ENCODE assay signal across 16 cellular contexts in the genomic region with DNA sequence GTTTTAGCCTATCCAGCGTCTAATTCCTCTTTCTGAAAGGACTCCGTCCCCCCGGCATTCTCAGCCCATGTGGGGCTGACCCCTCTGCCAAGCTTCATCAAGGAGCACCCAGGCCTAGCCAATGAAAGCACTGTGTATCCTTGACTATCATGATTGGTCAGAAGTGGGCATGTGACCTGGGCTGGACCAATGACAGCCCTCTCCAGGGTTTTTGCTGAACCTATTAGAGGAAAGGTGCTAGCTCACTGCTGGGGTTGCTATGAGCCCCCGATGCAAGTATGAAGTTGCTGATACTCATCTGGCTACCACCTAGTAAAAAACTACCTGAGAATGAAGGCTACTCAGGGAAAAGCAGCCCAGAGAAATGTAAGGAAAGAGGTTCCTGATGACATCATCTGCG.
DNase-seq lines count a peak whose midpoint lies in the region; ATAC-seq, FAIRE-seq and TF ChIP-seq lines count a peak whose summit lies in the region.
"Had no signal": no experiment of that assay in that cellular context is flagged by ENCODE, and none has a peak within 500 bp of the region (broad histone marks: within the 10 kb centered on the region; RNA-seq: fewer than 3 reads in every experiment).

No MANE protein-coding gene starts in this region.

- no peak for TF ChIP-seq POLR2A in HCT116 (IDR thresholded peaks at IDR 0.05; ENCODE audit: borderline replicate concordance, extremely low read depth, insufficient read depth, insufficient read length)
- no peak for TF ChIP-seq POLR2A in GM12878 (IDR thresholded peaks at IDR 0.05; ENCODE audit: low read depth, low read length)

- no peaks in the 10 kb centered on the region for H3K27me3 Mint-ChIP-seq in activated CD8-positive, alpha-beta memory T cell treated with anti-CD3 and anti-CD28 coated beads, Interleukin-2, amount 10 ng/mL, durations not matched to agents 7 days and 5 days
- no peaks in the 10 kb centered on the region for H3K27me3 Mint-ChIP-seq in chondrocyte (ENCODE audit: low read depth)

- H3K4me2 ChIP-seq in HCT116 (ENCODE audit: low read length) (no peak overlapping the region), GM12878 (ENCODE audit: control insufficient read depth, insufficient read depth) (no peak overlapping the region), parathyroid adenoma (ENCODE audit: low read length) (no peak overlapping the region)

- peaks cover 4% of the 10 kb centered on the region for H3K36me3 Mint-ChIP-seq in activated CD8-positive, alpha-beta memory T cell treated with anti-CD3 and anti-CD28 coated beads, Interleukin-2, amount 10 ng/mL, durations not matched to agents 7 days and 5 days
- peaks cover 2% of the 10 kb centered on the region for H3K36me3 Mint-ChIP-seq in chondrocyte (ENCODE audit: low read depth)
- H3K36me3 Mint-ChIP-seq: CD14-positive monocyte had no signal

- TF ChIP-seq EP300 in GM12878 (IDR thresholded peaks at IDR 0.05; ENCODE audit: borderline replicate concordance in 1 of 2, control insufficient read depth in 1 of 2, low read depth in 2 of 2, low read length in 2 of 2): no peak

- SMC1A ChIA-PET in GM12878 (lab: Charles Lee; ENCODE audit: uncharacterized antibody, unreplicated experiment): interaction anchor here (0.8 to 1.9 kb wide), 2 partner anchors 18 to 172 kb away, joined by 3 to 4 read pairs; no protein-coding TSS in a partner anchor

- H3K27ac ChIP-seq in HCT116 (ENCODE audit: low read depth, low read length): no peak overlapping the region
- H3K27ac ChIP-seq in GM12878 (ENCODE audit: control insufficient read depth, insufficient read depth): no peak overlapping the region
- no peak overlapping the region for H3K27ac ChIP-seq in parathyroid adenoma
- H3K27ac ChIP-seq in upper lobe of right lung: no peak overlapping the region

- H4K20me1 ChIP-seq in HCT116 (ENCODE audit: insufficient read depth) (no peaks in the 10 kb centered on the region), GM12878 (ENCODE audit: control insufficient read depth, insufficient read depth) (no peaks in the 10 kb centered on the region)

- H3K9me3 ChIP-seq in HCT116 (ENCODE audit: control insufficient read depth in 1 of 2, insufficient read depth in 1 of 2, low read depth in 1 of 2, low read length in 2 of 2): peaks cover 0 to 3% of the 10 kb centered on the region in 2 experiments; a peak in 1 of 4 replicates
- peaks cover 1% of the 10 kb centered on the region; the same call in 1 of the 3 replicates for H3K9me3 ChIP-seq in GM12878 (replicated peaks; ENCODE audit: control insufficient read depth, insufficient read depth, low read length)
- H3K9me3 ChIP-seq in parathyroid adenoma (ENCODE audit: control insufficient read depth, low read length): no peaks in the 10 kb centered on the region
- no peaks in the 10 kb centered on the region for H3K9me3 ChIP-seq in upper lobe of right lung

- no peaks in the 10 kb centered on the region for H3K4me1 Mint-ChIP-seq in activated CD8-positive, alpha-beta memory T cell treated with anti-CD3 and anti-CD28 coated beads, Interleukin-2, amount 10 ng/mL, durations not matched to agents 7 days and 5 days
- no peaks in the 10 kb centered on the region for H3K4me1 Mint-ChIP-seq in chondrocyte (ENCODE audit: low read depth)
- H3K4me1 Mint-ChIP-seq: CD14-positive monocyte had no signal

- H3K9ac ChIP-seq in HCT116 (ENCODE audit: low read length) (no peak overlapping the region), GM12878 (ENCODE audit: control insufficient read depth, insufficient read depth, low read length) (no peak overlapping the region), parathyroid adenoma (no peak overlapping the region)

- ATAC-seq in HCT116 (peak; percentile 53), GM12878 (peak; percentile 60), upper lobe of right lung (no peak)
- no peak for ATAC-seq in activated CD8-positive, alpha-beta memory T cell treated with anti-CD3 and anti-CD28 coated beads, Interleukin-2, amount 10 ng/mL, durations not matched to agents 7 days and 5 days

- no peak for FAIRE-seq in GM12878 (lab: Jason Lieb, UNC)

- H3K79me2 ChIP-seq in HCT116 (ENCODE audit: insufficient read depth, low read length) (no peaks in the 10 kb centered on the region), GM12878 (ENCODE audit: control insufficient read depth, insufficient read depth, low read length) (no peaks in the 10 kb centered on the region), parathyroid adenoma (no peaks in the 10 kb centered on the region)

- H3K27me3 ChIP-seq in HCT116 (ENCODE audit: insufficient read depth, low read length) (no peaks in the 10 kb centered on the region), GM12878 (replicated peaks in 1 of 2; ENCODE audit: control insufficient read depth in 2 of 2, insufficient read depth in 2 of 2, low read length in 1 of 2) (no peaks in the 10 kb centered on the region), parathyroid adenoma (ENCODE audit: control insufficient read depth, insufficient read depth, low read length) (no peaks in the 10 kb centered on the region), upper lobe of right lung (no peaks in the 10 kb centered on the region)

- no peak overlapping the region for H3K27ac Mint-ChIP-seq in activated CD8-positive, alpha-beta memory T cell treated with anti-CD3 and anti-CD28 coated beads, Interleukin-2, amount 10 ng/mL, durations not matched to agents 7 days and 5 days
- H3K27ac Mint-ChIP-seq in chondrocyte (ENCODE audit: unreplicated experiment): no peak overlapping the region

- no peaks in the 10 kb centered on the region for H3K9me2 ChIP-seq in HCT116 (ENCODE audit: insufficient read depth)

- POLR2A ChIA-PET in HCT116 (lab: Charles Lee): no interaction called here
- POLR2A ChIA-PET in GM12878 (lab: Charles Lee): no interaction called here

- no peak for TF ChIP-seq CTCF in HCT116 (IDR thresholded peaks at IDR 0.05 in 2 of 3, conservative IDR thresholded peaks at IDR 0.05 in 1 of 3; ENCODE audit: borderline replicate concordance in 1 of 3, insufficient read depth in 1 of 3, low read depth in 2 of 3, low read length in 2 of 3)
- TF ChIP-seq CTCF in GM12878 (IDR thresholded peaks at IDR 0.05 in 2 of 3, conservative IDR thresholded peaks at IDR 0.05 in 1 of 3; ENCODE audit: control insufficient read depth in 2 of 3, extremely low read depth in 1 of 3, insufficient read depth in 1 of 3, low read depth in 3 of 3, low read length in 3 of 3): no peak
- TF ChIP-seq CTCF in parathyroid adenoma (IDR thresholded peaks at IDR 0.05): no peak
- no peak for TF ChIP-seq CTCF in upper lobe of right lung (IDR thresholded peaks at IDR 0.05)
- TF ChIP-seq CTCF in chondrocyte (IDR thresholded peaks at IDR 0.05): no peak

- TF ChIP-seq RAD21 in HCT116 (IDR thresholded peaks at IDR 0.05; ENCODE audit: low read depth) (no peak), GM12878 (IDR thresholded peaks at IDR 0.05; ENCODE audit: insufficient read depth, low read depth, low read length) (no peak)

- H3K4me3 ChIP-seq in HCT116 (replicated peaks in 1 of 2; ENCODE audit: low read depth in 1 of 2, low read length in 2 of 2): no peak overlapping the region
- no peak overlapping the region for H3K4me3 ChIP-seq in GM12878
- no peak overlapping the region for H3K4me3 ChIP-seq in parathyroid adenoma (ENCODE audit: low read depth, low read length)
- no peak overlapping the region for H3K4me3 ChIP-seq in upper lobe of right lung

- H2AFZ ChIP-seq in HCT116 (ENCODE audit: low read depth, low read length, poor library complexity, severe bottlenecking) (no peak overlapping the region), GM12878 (ENCODE audit: control insufficient read depth, low read depth, low read length) (no peak overlapping the region), parathyroid adenoma (peak overlapping the region; percentile 22)

- no peak overlapping the region for H3K4me3 Mint-ChIP-seq in activated CD8-positive, alpha-beta memory T cell treated with anti-CD3 and anti-CD28 coated beads, Interleukin-2, amount 10 ng/mL, durations not matched to agents 7 days and 5 days
- no peak overlapping the region for H3K4me3 Mint-ChIP-seq in chondrocyte (ENCODE audit: unreplicated experiment)
- H3K4me3 Mint-ChIP-seq: CD14-positive monocyte had no signal

- H3K4me1 ChIP-seq in HCT116 (ENCODE audit: control insufficient read depth in 1 of 2, insufficient read depth in 2 of 2, low read length in 2 of 2) (peaks cover 2 to 5% of the 10 kb centered on the region in 2 experiments; a peak in 3 of 4 replicates), GM12878 (ENCODE audit: control insufficient read depth, insufficient read depth, low read length) (no peaks in the 10 kb centered on the region), parathyroid adenoma (no peaks in the 10 kb centered on the region), upper lobe of right lung (no peaks in the 10 kb centered on the region)

- BruUV-seq in HCT116 (replicated peaks; lab: Mats Ljungman, UMichigan): no TSS peak
- BruUV-seq in GM12878 (replicated peaks; lab: Mats Ljungman, UMichigan): no TSS peak

- RAD21 ChIA-PET in HCT116 (lab: Charles Lee; ENCODE audit: low non-redundant PET in 1 of 2, low total read pairs in 2 of 2, uncharacterized antibody in 2 of 2, unreplicated experiment in 2 of 2): no interaction called here
- RAD21 ChIA-PET in GM12878 (lab: Charles Lee; ENCODE audit: unreplicated experiment): no interaction called here

- intact Hi-C loops in HCT116 (cut with micrococcal nuclease) (no loop called here), GM12878 (cut with micrococcal nuclease; ENCODE audit: unreplicated experiment) (no loop called here), upper lobe of right lung (cut with DNase I) (no loop called here)

- 76% methylated on average over 5 of the region's 5 CpGs for WGBS in GM12878 (ENCODE audit: insufficient coverage, insufficient replicate concordance, low lambda C conversion rate, missing lambda C conversion rate)

- CTCF ChIA-PET in HCT116 (lab: Charles Lee): no interaction called here
- CTCF ChIA-PET in GM12878 (lab: Yijun Ruan, JAX): interaction anchor here (1.1 to 2.6 kb wide), 5 partner anchors 13 to 176 kb away, joined by 3 to 9 read pairs (median 7); no protein-coding TSS in a partner anchor
- CTCF ChIA-PET in activated CD8-positive, alpha-beta memory T cell treated with anti-CD3 and anti-CD28 coated beads, Interleukin-2, amount 10 ng/mL, durations not matched to agents 7 days and 5 days (lab: Charles Lee): interaction anchor here (1.0 to 1.5 kb wide), 3 partner anchors 19 to 185 kb away, joined by 3 to 4 read pairs (median 4); no protein-coding TSS in a partner anchor

- no peaks in the 10 kb centered on the region for H3K36me3 ChIP-seq in HCT116 (ENCODE audit: control insufficient read depth in 1 of 2, insufficient read depth in 2 of 2, low read length in 2 of 2)
- no peaks in the 10 kb centered on the region for H3K36me3 ChIP-seq in GM12878 (ENCODE audit: control insufficient read depth in 2 of 2, insufficient read depth in 2 of 2, low read length in 1 of 2)
- H3K36me3 ChIP-seq in parathyroid adenoma (ENCODE audit: control insufficient read depth, insufficient read depth, low read length): no peaks in the 10 kb centered on the region
- H3K36me3 ChIP-seq in upper lobe of right lung: no peaks in the 10 kb centered on the region

- H3K9me3 Mint-ChIP-seq in activated CD8-positive, alpha-beta memory T cell treated with anti-CD3 and anti-CD28 coated beads, Interleukin-2, amount 10 ng/mL, durations not matched to agents 7 days and 5 days (ENCODE audit: low read depth): peaks cover 8% of the 10 kb centered on the region
- peaks cover 4% of the 10 kb centered on the region for H3K9me3 Mint-ChIP-seq in chondrocyte (ENCODE audit: low read depth)

- no peak for DNase-seq in HCT116 (ENCODE audit: low read depth, low spot score)
- DNase-seq in NAMALWA (ENCODE audit: low spot score): peak; percentile 83
- DNase-seq in GM12878 (ENCODE audit: low read depth, low spot score): no peak
- DNase-seq in upper lobe of right lung: no peak
- no peak for DNase-seq in activated CD8-positive, alpha-beta memory T cell treated with anti-CD3 and anti-CD28 coated beads, Interleukin-2, amount 10 ng/mL, durations not matched to agents 7 days and 5 days
- no peak for DNase-seq in chondrocyte (ENCODE audit: low spot score)
- DNase-seq: ACHN; AML-193; DMS153; NCI-H1930; NCI-H446; NCI-H69; NK-92 treated with Interleukin-12 subunit alpha and Interleukin-12 subunit beta, amount 100 ng/mL, for 24 hours; SHP77 had no signal

- in situ Hi-C loops in GM12878 (cut with MboI): no loop called here

Comparison
In these comparisons a context has a peak if more than half of its experiments do, and no peak if none do; other contexts are left out.
1. ATAC-seq: peak in HCT116 (single experiment) and GM12878 (single experiment); none in upper lobe of right lung (single experiment) and activated CD8-positive, alpha-beta memory T cell treated with anti-CD3 and anti-CD28 coated beads, Interleukin-2, amount 10 ng/mL, durations not matched to agents 7 days and 5 days (single experiment).